ENCODE assay signal across 14 cellular contexts in genomic region chr12:15494329-15495046, GRCh38.
A peak's percentile ranks its signal among the peaks of the same experiment; 100 is the strongest.
DNase-seq lines count a peak whose midpoint lies in the region; ATAC-seq and TF ChIP-seq lines count a peak whose summit lies in the region.
"Had no signal": no experiment of that assay in that cellular context is flagged by ENCODE, and none has a peak within 500 bp of the region (broad histone marks: within the 10 kb centered on the region; RNA-seq: fewer than 3 reads in every experiment).

No MANE protein-coding gene starts in this region.

- H3K4me1 Mint-ChIP-seq in dendritic cell treated with granulocyte-macrophage colony-stimulating factor and Interleukin-4, amounts not matched to agents 40 ng/mL and 50 ng/mL, for 4 days (ENCODE audit: low read depth), result peaks cover 42% of the 10 kb centered on the region
- H3K4me1 Mint-ChIP-seq in natural killer cell, result peaks cover 0 to 6% of the 10 kb centered on the region in 2 donors

- no peaks in the 10 kb centered on the region for H3K4me1 ChIP-seq in gastrocnemius medialis
- H3K4me1 ChIP-seq: body of pancreas, right lobe of liver, transverse colon had no signal

- peak overlapping the region; percentile 58 for H3K4me3 Mint-ChIP-seq in dendritic cell treated with granulocyte-macrophage colony-stimulating factor and Interleukin-4, amounts not matched to agents 40 ng/mL and 50 ng/mL, for 4 days
- H3K4me3 Mint-ChIP-seq in natural killer cell, result no peak overlapping the region
- H3K4me3 Mint-ChIP-seq: CD4-positive, alpha-beta memory T cell had no signal

- no peaks in the 10 kb centered on the region for H3K27me3 ChIP-seq in gastrocnemius medialis
- H3K27me3 ChIP-seq: body of pancreas, right lobe of liver, transverse colon had no signal

- no peak for TF ChIP-seq POLR2A in gastrocnemius medialis (IDR thresholded peaks at IDR 0.05)

- H3K27me3 Mint-ChIP-seq in dendritic cell treated with granulocyte-macrophage colony-stimulating factor and Interleukin-4, amounts not matched to agents 40 ng/mL and 50 ng/mL, for 4 days, result peaks cover 7% of the 10 kb centered on the region
- H3K27me3 Mint-ChIP-seq in natural killer cell (ENCODE audit: low read depth in 2 of 2), result peaks cover 13 to 15% of the 10 kb centered on the region in 2 donors

- H3K9me3 ChIP-seq in gastrocnemius medialis, result no peaks in the 10 kb centered on the region
- H3K9me3 ChIP-seq: body of pancreas, right lobe of liver had no signal

- in situ Hi-C loops in gastrocnemius medialis (cut with MboI; ENCODE audit: low sequenced_read_pairs in 4 of 4), result no loop called here

- H3K9me3 Mint-ChIP-seq in dendritic cell treated with granulocyte-macrophage colony-stimulating factor and Interleukin-4, amounts not matched to agents 40 ng/mL and 50 ng/mL, for 4 days, result no peaks in the 10 kb centered on the region
- peaks cover 2% of the 10 kb centered on the region in 2 donors for H3K9me3 Mint-ChIP-seq in natural killer cell

- peak overlapping the region; percentile 82 for H3K27ac Mint-ChIP-seq in dendritic cell treated with granulocyte-macrophage colony-stimulating factor and Interleukin-4, amounts not matched to agents 40 ng/mL and 50 ng/mL, for 4 days
- H3K27ac Mint-ChIP-seq in natural killer cell, result no peak overlapping the region
- H3K27ac Mint-ChIP-seq: CD4-positive, alpha-beta memory T cell had no signal

- H3K36me3 ChIP-seq in gastrocnemius medialis, result no peaks in the 10 kb centered on the region
- H3K36me3 ChIP-seq: right lobe of liver, transverse colon, WERI-Rb-1 had no signal

- H3K4me3 ChIP-seq in gastrocnemius medialis, result no peak overlapping the region
- H3K4me3 ChIP-seq: body of pancreas, right lobe of liver, transverse colon had no signal

- intact Hi-C loops in dendritic cell treated with granulocyte-macrophage colony-stimulating factor and Interleukin-4, amounts not matched to agents 40 ng/mL and 50 ng/mL, for 4 days (cut with micrococcal nuclease), result no loop called here
- intact Hi-C loops in natural killer cell (cut with micrococcal nuclease) (no loop called here), gastrocnemius medialis (cut with DNase I; ENCODE audit: low total_unique reads) (no loop called here)

- ATAC-seq in GM18502 (IDR thresholded peaks at IDR 0.05; ENCODE audit: poor library complexity, unreplicated experiment), result peak; percentile 86
- peak; percentile 62 for ATAC-seq in GM19463 (IDR thresholded peaks at IDR 0.05; ENCODE audit: unreplicated experiment)
- peak; percentile 58 for ATAC-seq in HG03039 (IDR thresholded peaks at IDR 0.05; ENCODE audit: unreplicated experiment)
- no peak for ATAC-seq in natural killer cell
- no peak for ATAC-seq in GM19023 (IDR thresholded peaks at IDR 0.05; ENCODE audit: unreplicated experiment)
- no peak for ATAC-seq in gastrocnemius medialis
- ATAC-seq: body of pancreas, right lobe of liver had no signal

- H3K27ac ChIP-seq in gastrocnemius medialis, result no peak overlapping the region
- H3K27ac ChIP-seq: body of pancreas, right lobe of liver, transverse colon, WERI-Rb-1 had no signal

- no peaks in the 10 kb centered on the region for H3K36me3 Mint-ChIP-seq in dendritic cell treated with granulocyte-macrophage colony-stimulating factor and Interleukin-4, amounts not matched to agents 40 ng/mL and 50 ng/mL, for 4 days (ENCODE audit: low read depth)
- no peaks in the 10 kb centered on the region for H3K36me3 Mint-ChIP-seq in natural killer cell
- H3K36me3 Mint-ChIP-seq: CD4-positive, alpha-beta memory T cell had no signal

- DNase-seq in natural killer cell (no peak), NCI-H446 (lab: John Stamatoyannopoulos, UW) (no peak), gastrocnemius medialis (no peak)
- DNase-seq: body of pancreas; CD4-positive, alpha-beta memory T cell; NCI-H2081; right lobe of liver; transverse colon; WERI-Rb-1 had no signal

- no peak for TF ChIP-seq CTCF in natural killer cell (IDR thresholded peaks at IDR 0.05)
- no peak for TF ChIP-seq CTCF in gastrocnemius medialis (IDR thresholded peaks at IDR 0.05 in 4 of 5, conservative IDR thresholded peaks at IDR 0.05 in 1 of 5)

Comparison
In these comparisons a context has a peak if more than half of its experiments do, and no peak if none do; other contexts are left out.
1. ATAC-seq: peak in GM18502 (single experiment), GM19463 (single experiment) and HG03039 (single experiment); none in natural killer cell (0 of 3), GM19023 (single experiment) and gastrocnemius medialis (0 of 2).